In the genomic region with DNA sequence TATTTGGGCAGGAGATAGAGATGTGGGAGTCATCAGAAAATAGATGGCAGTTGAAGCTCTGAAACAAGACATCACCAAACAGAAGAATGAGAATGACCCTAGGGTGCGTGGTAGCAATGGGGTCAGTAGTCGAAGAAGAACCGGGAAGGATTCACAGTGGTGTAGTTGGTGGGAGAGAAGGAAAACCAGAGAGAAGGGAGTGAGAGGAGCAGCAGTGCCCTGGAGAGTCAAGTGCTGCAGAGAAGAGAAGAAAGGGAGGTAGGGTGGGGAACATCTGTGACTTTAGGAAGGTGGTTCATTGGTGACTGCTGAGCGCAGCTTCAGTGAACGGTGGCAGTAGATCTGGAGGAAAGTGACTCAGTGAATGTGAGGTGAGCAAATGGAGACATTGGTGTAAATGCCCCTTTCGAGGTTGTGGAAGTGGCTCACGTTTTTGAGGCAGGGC, we compare ENCODE assay signal across 11 cellular contexts. TPM values are rescaled to one million over a fixed set of nuclear protein-coding genes. Genes with fewer than 3 reads are reported as not detected.
DNase-seq lines count a peak whose midpoint lies in the region; ATAC-seq and TF ChIP-seq lines count a peak whose summit lies in the region.
"Had no signal": no experiment of that assay in that cellular context is flagged by ENCODE, and none has a peak within 500 bp of the region (broad histone marks: within the 10 kb centered on the region; RNA-seq: fewer than 3 reads in every experiment).

No MANE protein-coding gene starts in this region.

- intact Hi-C loops in mucosa of descending colon (cut with DNase I, micrococcal nuclease): no loop called here

- H2AK5ac ChIP-seq in mesendoderm (ENCODE audit: low read length): peak overlapping the region; percentile 56

- H3K27ac ChIP-seq in GM23248 (peak overlapping the region; percentile 86), mesendoderm (ENCODE audit: low read depth, low read length) (no peak overlapping the region), suprapubic skin (no peak overlapping the region)
- H3K27ac ChIP-seq: KMS-11, parathyroid adenoma, SK-N-MC had no signal

- H2BK120ac ChIP-seq in mesendoderm (ENCODE audit: low read depth, low read length): no peak overlapping the region

- TF ChIP-seq POLR2A in GM15510 (IDR thresholded peaks at IDR 0.05; ENCODE audit: borderline replicate concordance, extremely low read depth, insufficient read length) (peak; percentile 35), suprapubic skin (IDR thresholded peaks at IDR 0.05) (no peak)

- H2AFZ ChIP-seq in GM23248: no peak overlapping the region
- H2AFZ ChIP-seq: parathyroid adenoma had no signal

- H3K9ac ChIP-seq in GM23248: peak overlapping the region; percentile 27; the same call in 1 of the 2 replicates
- H3K9ac ChIP-seq in mesendoderm (ENCODE audit: low read length): no peak overlapping the region
- H3K9ac ChIP-seq: KMS-11, parathyroid adenoma had no signal

- H3K9me3 Mint-ChIP-seq in activated T-helper 17 cell treated with anti-CD3 and anti-CD28 coated beads, Interleukin-2, amount 50 U/mL, for 72 hours: no peaks in the 10 kb centered on the region

- H3K36me3 ChIP-seq in GM23248 (ENCODE audit: low read depth) (0 out of 2 replicates have a peak, but pooled peaks cover 1% of the 10 kb centered on the region), mesendoderm (ENCODE audit: control insufficient read depth, insufficient read depth, low read length) (no peaks in the 10 kb centered on the region), mucosa of descending colon (ENCODE audit: low read depth) (no peaks in the 10 kb centered on the region), suprapubic skin (no peaks in the 10 kb centered on the region)

- H3K18ac ChIP-seq in mesendoderm (ENCODE audit: low read length): no peak overlapping the region

- peak overlapping the region; percentile 11 for H3K56ac ChIP-seq in mesendoderm (ENCODE audit: low read length)

- no peaks in the 10 kb centered on the region for H4K20me1 ChIP-seq in GM23248 (ENCODE audit: insufficient read depth)

- H3K4me3 ChIP-seq in GM23248 (no peak overlapping the region), mesendoderm (ENCODE audit: low read length) (no peak overlapping the region), mucosa of descending colon (no peak overlapping the region), suprapubic skin (no peak overlapping the region)
- H3K4me3 ChIP-seq: SK-N-MC had no signal

- peaks cover 67% of the 10 kb centered on the region for H3F3A ChIP-seq in GM23248 (ENCODE audit: insufficient read depth)

- ATAC-seq in activated T-helper 17 cell treated with anti-CD3 and anti-CD28 coated beads, Interleukin-2, amount 50 U/mL, for 72 hours (replicated peaks): peak; percentile 45
- ATAC-seq in HG03460 (IDR thresholded peaks at IDR 0.05; ENCODE audit: unreplicated experiment) (no peak), mucosa of descending colon (no peak)

- in situ Hi-C loops in GM23248 (cut with MboI): no loop called here

- DNase-seq in GM23248 (no peak), mesendoderm (no peak), NCI-H2171 (lab: John Stamatoyannopoulos, UW) (no peak), mucosa of descending colon (no peak), suprapubic skin (ENCODE audit: low spot score in 2 of 2) (no peak)

- H2BK15ac ChIP-seq in mesendoderm (replicated peaks; ENCODE audit: low read depth): no peak overlapping the region

- H3K23ac ChIP-seq in mesendoderm (ENCODE audit: low read length): no peak overlapping the region

- H4K8ac ChIP-seq in mesendoderm (ENCODE audit: low read depth, low read length): no peak overlapping the region

- no peaks in the 10 kb centered on the region for H3K79me2 ChIP-seq in GM23248 (ENCODE audit: insufficient read depth)
- no peaks in the 10 kb centered on the region for H3K79me2 ChIP-seq in mesendoderm (ENCODE audit: control insufficient read depth, insufficient read depth, low read length)
- H3K79me2 ChIP-seq: parathyroid adenoma had no signal

- no peaks in the 10 kb centered on the region for H3K79me1 ChIP-seq in mesendoderm (ENCODE audit: low read length)

- peak overlapping the region; percentile 92 for H3K27ac Mint-ChIP-seq in activated T-helper 17 cell treated with anti-CD3 and anti-CD28 coated beads, Interleukin-2, amount 50 U/mL, for 72 hours

- no peaks in the 10 kb centered on the region for H3K27me3 ChIP-seq in GM23248 (replicated peaks; ENCODE audit: insufficient read depth)
- no peaks in the 10 kb centered on the region for H3K27me3 ChIP-seq in mesendoderm (ENCODE audit: insufficient read depth, low read length, poor library complexity)
- no peaks in the 10 kb centered on the region for H3K27me3 ChIP-seq in suprapubic skin

- no peaks in the 10 kb centered on the region for H3K27me3 Mint-ChIP-seq in activated T-helper 17 cell treated with anti-CD3 and anti-CD28 coated beads, Interleukin-2, amount 50 U/mL, for 72 hours

- H3K4ac ChIP-seq in mesendoderm (ENCODE audit: low read depth, low read length): no peak overlapping the region

- peaks cover 15% of the 10 kb centered on the region for H3K36me3 Mint-ChIP-seq in activated T-helper 17 cell treated with anti-CD3 and anti-CD28 coated beads, Interleukin-2, amount 50 U/mL, for 72 hours (ENCODE audit: low read depth)

- peaks cover 65% of the 10 kb centered on the region for H3K4me1 Mint-ChIP-seq in activated T-helper 17 cell treated with anti-CD3 and anti-CD28 coated beads, Interleukin-2, amount 50 U/mL, for 72 hours

- no peak overlapping the region for H2BK5ac ChIP-seq in mesendoderm (ENCODE audit: low read length)

- no peak overlapping the region for H4K5ac ChIP-seq in mesendoderm (ENCODE audit: low read length)

- peaks cover 75% of the 10 kb centered on the region for H3K4me1 ChIP-seq in GM23248 (ENCODE audit: insufficient read depth)
- H3K4me1 ChIP-seq in mesendoderm (ENCODE audit: control insufficient read depth, low read depth, low read length): peaks cover 2% of the 10 kb centered on the region
- H3K4me1 ChIP-seq in mucosa of descending colon (ENCODE audit: low read depth): no peaks in the 10 kb centered on the region
- H3K4me1 ChIP-seq in suprapubic skin: peaks cover 13% of the 10 kb centered on the region
- H3K4me1 ChIP-seq: parathyroid adenoma had no signal

- H3K4me3 Mint-ChIP-seq in activated T-helper 17 cell treated with anti-CD3 and anti-CD28 coated beads, Interleukin-2, amount 50 U/mL, for 72 hours: peak overlapping the region; percentile 88

- TF ChIP-seq CTCF in mucosa of descending colon (IDR thresholded peaks at IDR 0.05) (no peak), suprapubic skin (IDR thresholded peaks at IDR 0.05) (no peak)

- no peaks in the 10 kb centered on the region for H3K9me2 ChIP-seq in GM23248 (ENCODE audit: insufficient read depth)

- H3K4me2 ChIP-seq in GM23248 (ENCODE audit: unreplicated experiment) (no peak overlapping the region), mesendoderm (ENCODE audit: low read length) (no peak overlapping the region)
- H3K4me2 ChIP-seq: KMS-11 had no signal

- no peaks in the 10 kb centered on the region for H3K9me3 ChIP-seq in GM23248 (ENCODE audit: low read depth)
- H3K9me3 ChIP-seq in mucosa of descending colon: no peaks in the 10 kb centered on the region
- no peaks in the 10 kb centered on the region for H3K9me3 ChIP-seq in suprapubic skin

- no peak for TF ChIP-seq EP300 in suprapubic skin (IDR thresholded peaks at IDR 0.05)

- WGBS in GM23248 (ENCODE audit: low coverage in 1 of 2, low lambda C conversion rate in 2 of 2, missing lambda C conversion rate in 2 of 2), 2 experiments: 93 to 95% methylated on average over 7 of the region's 7 CpGs
- WGBS in mesendoderm (ENCODE audit: extremely low coverage, insufficient coverage, low lambda C conversion rate): no CpG with 5 or more reads among the region's 7 CpGs
- WGBS in suprapubic skin: 89% methylated on average over 7 of the region's 7 CpGs

RNA-seq across cellular contexts. Expression of a gene that starts 36.5 kb away (rescaled TPM):
- 144 and 166 TPM in 2 replicates for total RNA-seq in GM23248 (2014; rRNA removed; shearing (Covaris generic))
- 289 and 295 TPM in 2 replicates for polyA plus RNA-seq in GM23248 (2016; fragmentation: Nextera tagmentation; extraction: Ambion mirVana)
- total RNA-seq in activated T-helper 17 cell treated with anti-CD3 and anti-CD28 coated beads, Interleukin-2, amount 50 U/mL, for 72 hours: 10 to 100 TPM; 33.5 to 40.9 TPM
- polyA plus RNA-seq in mesendoderm (2013, experiment 1 of 2): 32.7 TPM
- polyA plus RNA-seq in mesendoderm (2013, experiment 2 of 2): 32.9 TPM
- total RNA-seq in mucosa of descending colon (10 to 100 TPM; 27.9 to 67.0 (median 30.1) TPM), suprapubic skin (10 to 100 TPM in 3 of 4 donors, 1 to 10 TPM in 1; 9.0 to 38.0 (median 23.5) TPM)
